Comparison of ENCODE assay signal across 10 cellular contexts in the genomic region with DNA sequence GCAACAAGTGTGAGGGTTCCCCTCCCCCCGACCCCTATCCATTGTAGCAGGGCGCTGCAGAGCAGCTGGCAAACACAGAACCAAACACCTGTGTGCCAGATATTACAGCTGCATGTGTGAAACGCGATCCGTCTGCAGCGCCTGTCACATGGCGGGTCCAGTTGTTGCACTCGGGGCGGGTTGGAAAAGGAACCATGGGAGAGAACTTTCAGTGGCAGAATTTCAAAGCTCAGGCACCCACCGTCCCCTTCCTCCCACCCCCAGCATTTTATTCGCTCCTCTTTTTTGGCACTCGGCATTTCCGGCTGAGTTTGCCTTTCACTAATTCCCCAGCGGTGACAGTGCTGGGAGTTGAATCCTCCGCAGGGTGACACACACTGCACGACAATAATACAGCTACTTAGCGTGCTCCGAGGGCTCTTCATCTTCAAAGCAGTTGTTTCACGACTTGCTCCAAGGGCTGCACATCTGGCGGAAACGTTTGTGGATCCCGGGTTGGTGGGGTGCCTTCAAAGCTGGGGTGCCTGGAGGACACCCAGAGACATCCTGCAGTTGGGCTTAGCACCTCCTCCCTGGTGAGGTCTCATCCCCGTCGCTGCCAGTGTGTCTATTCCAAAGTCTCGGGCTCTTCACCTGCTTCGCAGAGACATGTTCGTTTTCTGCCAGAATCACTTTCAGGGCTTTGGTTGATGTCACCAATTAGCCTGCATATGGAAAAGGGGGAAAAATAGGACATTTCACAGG.
DNase-seq lines count a peak whose midpoint lies in the region; ATAC-seq, FAIRE-seq and TF ChIP-seq lines count a peak whose summit lies in the region.
"Had no signal": no experiment of that assay in that cellular context is flagged by ENCODE, and none has a peak within 500 bp of the region (broad histone marks: within the 10 kb centered on the region; RNA-seq: fewer than 3 reads in every experiment).

No MANE protein-coding gene starts in this region.

- TF ChIP-seq CTCF in right atrium auricular region (IDR thresholded peaks at IDR 0.05) = no peak

- FAIRE-seq in urothelium cell line (lab: Jason Lieb, UNC) = no peak
- FAIRE-seq: RCC 7860 had no signal

- H3K4me3 ChIP-seq in right atrium auricular region (peak overlapping the region in 1 of 2 donors; percentile 24), SJCRH30 (peak overlapping the region; percentile 44), iPS-15b (ENCODE audit: low read depth, low read length) (peak overlapping the region; percentile 30)

- DNase-seq in Right ventricle myocardium superior = no peak
- no peak for DNase-seq in right atrium auricular region (ENCODE audit: low spot score)
- peak; percentile 83 to 89 for DNase-seq in SJCRH30
- DNase-seq in urothelium cell line (ENCODE audit: low spot score) = peak; percentile 58
- DNase-seq in activated T-cell treated with anti-CD3 and anti-CD28 coated beads for 4 hours = no peak
- DNase-seq in HuH-7 (ENCODE audit: low spot score) = no peak

- no peaks in the 10 kb centered on the region for H3K9me3 ChIP-seq in right atrium auricular region
- H3K9me3 ChIP-seq in SJCRH30 (replicated peaks) = no peaks in the 10 kb centered on the region
- H3K9me3 ChIP-seq in iPS-15b (ENCODE audit: control insufficient read depth, insufficient read depth, low read length) = no peaks in the 10 kb centered on the region
- H3K9me3 ChIP-seq: heart left ventricle had no signal

- peaks cover 0 to 11% of the 10 kb centered on the region in 2 donors for H3K4me1 ChIP-seq in right atrium auricular region
- H3K4me1 ChIP-seq in SJCRH30 = peaks cover 13% of the 10 kb centered on the region
- H3K4me1 ChIP-seq in iPS-15b (ENCODE audit: control insufficient read depth, insufficient read depth, low read length) = no peaks in the 10 kb centered on the region

- ATAC-seq in Right ventricle myocardium superior (ENCODE audit: poor library complexity) (peak; percentile 41), GM18870 (IDR thresholded peaks at IDR 0.05; ENCODE audit: unreplicated experiment) (no peak)

- intact Hi-C loops in Right ventricle myocardium superior (cut with DNase I) = no loop called here

- H3K27me3 ChIP-seq in right atrium auricular region (no peaks in the 10 kb centered on the region), SJCRH30 (no peaks in the 10 kb centered on the region), iPS-15b (ENCODE audit: control insufficient read depth, insufficient read depth, low read length) (peaks cover 16% of the 10 kb centered on the region)

- H3K36me3 ChIP-seq in right atrium auricular region = no peaks in the 10 kb centered on the region
- H3K36me3 ChIP-seq in SJCRH30 = no peaks in the 10 kb centered on the region
- H3K36me3 ChIP-seq in iPS-15b (ENCODE audit: control insufficient read depth, insufficient read depth, low read length) = no peaks in the 10 kb centered on the region
- H3K36me3 ChIP-seq: heart left ventricle had no signal

- no peak overlapping the region for H3K9ac ChIP-seq in iPS-15b (ENCODE audit: low read depth, low read length)

- no peak overlapping the region for H3K27ac ChIP-seq in right atrium auricular region
- H3K27ac ChIP-seq in SJCRH30 = peak overlapping the region; percentile 55
- H3K27ac ChIP-seq: heart left ventricle had no signal

Comparison
In these comparisons a context has a peak if more than half of its experiments do, and no peak if none do; other contexts are left out.
1. DNase-seq: peak in SJCRH30 (2 of 2) and urothelium cell line (single experiment); none in Right ventricle myocardium superior (single experiment), right atrium auricular region (single experiment), activated T-cell treated with anti-CD3 and anti-CD28 coated beads for 4 hours (single experiment) and HuH-7 (single experiment).